ENCODE assay signal across 1 cellular context in the genomic region with DNA sequence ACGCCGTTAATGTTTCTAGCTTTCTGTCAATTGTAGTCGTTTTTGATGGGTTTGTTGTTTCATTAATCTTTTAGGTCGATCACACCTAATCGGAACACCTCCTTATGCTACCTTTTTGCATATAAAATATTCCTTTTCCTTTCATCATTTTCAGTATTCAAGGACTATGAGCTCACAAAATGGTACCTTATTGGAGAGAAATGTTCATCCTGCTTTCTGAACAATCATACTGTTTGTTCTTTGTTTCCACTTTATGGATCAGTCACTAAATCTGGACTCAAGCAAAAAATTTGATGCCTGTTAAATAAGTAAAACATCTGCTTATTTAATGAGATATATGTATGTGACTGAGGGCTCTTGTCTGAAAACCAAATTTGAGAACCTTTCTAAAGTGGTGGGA.
TF ChIP-seq lines count a peak whose summit lies in the region.

No MANE protein-coding gene starts in this region.

TF ChIP-seq in GM23338, 12 proteins besides CTCF, POLR2A, EP300 and RAD21 (continued from another document):
- TF ChIP-seq, protein P1, sequence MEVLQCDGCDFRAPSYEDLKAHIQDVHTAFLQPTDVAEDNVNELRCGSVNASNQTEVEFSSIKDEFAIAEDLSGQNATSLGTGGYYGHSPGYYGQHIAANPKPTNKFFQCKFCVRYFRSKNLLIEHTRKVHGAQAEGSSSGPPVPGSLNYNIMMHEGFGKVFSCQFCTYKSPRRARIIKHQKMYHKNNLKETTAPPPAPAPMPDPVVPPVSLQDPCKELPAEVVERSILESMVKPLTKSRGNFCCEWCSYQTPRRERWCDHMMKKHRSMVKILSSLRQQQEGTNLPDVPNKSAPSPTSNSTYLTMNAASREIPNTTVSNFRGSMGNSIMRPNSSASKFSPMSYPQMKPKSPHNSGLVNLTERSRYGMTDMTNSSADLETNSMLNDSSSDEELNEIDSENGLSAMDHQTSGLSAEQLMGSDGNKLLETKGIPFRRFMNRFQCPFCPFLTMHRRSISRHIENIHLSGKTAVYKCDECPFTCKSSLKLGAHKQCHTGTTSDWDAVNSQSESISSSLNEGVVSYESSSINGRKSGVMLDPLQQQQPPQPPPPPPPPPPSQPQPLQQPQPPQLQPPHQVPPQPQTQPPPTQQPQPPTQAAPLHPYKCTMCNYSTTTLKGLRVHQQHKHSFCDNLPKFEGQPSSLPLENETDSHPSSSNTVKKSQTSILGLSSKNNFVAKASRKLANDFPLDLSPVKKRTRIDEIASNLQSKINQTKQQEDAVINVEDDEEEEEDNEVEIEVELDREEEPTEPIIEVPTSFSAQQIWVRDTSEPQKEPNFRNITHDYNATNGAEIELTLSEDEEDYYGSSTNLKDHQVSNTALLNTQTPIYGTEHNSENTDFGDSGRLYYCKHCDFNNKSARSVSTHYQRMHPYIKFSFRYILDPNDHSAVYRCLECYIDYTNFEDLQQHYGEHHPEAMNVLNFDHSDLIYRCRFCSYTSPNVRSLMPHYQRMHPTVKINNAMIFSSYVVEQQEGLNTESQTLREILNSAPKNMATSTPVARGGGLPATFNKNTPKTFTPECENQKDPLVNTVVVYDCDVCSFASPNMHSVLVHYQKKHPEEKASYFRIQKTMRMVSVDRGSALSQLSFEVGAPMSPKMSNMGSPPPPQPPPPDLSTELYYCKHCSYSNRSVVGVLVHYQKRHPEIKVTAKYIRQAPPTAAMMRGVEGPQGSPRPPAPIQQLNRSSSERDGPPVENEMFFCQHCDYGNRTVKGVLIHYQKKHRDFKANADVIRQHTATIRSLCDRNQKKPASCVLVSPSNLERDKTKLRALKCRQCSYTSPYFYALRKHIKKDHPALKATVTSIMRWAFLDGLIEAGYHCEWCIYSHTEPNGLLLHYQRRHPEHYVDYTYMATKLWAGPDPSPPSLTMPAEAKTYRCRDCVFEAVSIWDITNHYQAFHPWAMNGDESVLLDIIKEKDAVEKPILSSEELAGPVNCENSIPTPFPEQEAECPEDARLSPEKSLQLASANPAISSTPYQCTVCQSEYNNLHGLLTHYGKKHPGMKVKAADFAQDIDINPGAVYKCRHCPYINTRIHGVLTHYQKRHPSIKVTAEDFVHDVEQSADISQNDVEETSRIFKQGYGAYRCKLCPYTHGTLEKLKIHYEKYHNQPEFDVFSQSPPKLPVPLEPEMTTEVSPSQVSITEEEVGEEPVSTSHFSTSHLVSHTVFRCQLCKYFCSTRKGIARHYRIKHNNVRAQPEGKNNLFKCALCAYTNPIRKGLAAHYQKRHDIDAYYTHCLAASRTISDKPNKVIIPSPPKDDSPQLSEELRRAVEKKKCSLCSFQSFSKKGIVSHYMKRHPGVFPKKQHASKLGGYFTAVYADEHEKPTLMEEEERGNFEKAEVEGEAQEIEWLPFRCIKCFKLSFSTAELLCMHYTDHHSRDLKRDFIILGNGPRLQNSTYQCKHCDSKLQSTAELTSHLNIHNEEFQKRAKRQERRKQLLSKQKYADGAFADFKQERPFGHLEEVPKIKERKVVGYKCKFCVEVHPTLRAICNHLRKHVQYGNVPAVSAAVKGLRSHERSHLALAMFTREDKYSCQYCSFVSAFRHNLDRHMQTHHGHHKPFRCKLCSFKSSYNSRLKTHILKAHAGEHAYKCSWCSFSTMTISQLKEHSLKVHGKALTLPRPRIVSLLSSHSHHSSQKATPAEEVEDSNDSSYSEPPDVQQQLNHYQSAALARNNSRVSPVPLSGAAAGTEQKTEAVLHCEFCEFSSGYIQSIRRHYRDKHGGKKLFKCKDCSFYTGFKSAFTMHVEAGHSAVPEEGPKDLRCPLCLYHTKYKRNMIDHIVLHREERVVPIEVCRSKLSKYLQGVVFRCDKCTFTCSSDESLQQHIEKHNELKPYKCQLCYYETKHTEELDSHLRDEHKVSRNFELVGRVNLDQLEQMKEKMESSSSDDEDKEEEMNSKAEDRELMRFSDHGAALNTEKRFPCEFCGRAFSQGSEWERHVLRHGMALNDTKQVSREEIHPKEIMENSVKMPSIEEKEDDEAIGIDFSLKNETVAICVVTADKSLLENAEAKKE (CRISPR knock-in tag; IDR thresholded peaks at IDR 0.05) = no peak
- TF ChIP-seq POLR2AphosphoS5 (IDR thresholded peaks at IDR 0.05; ENCODE audit: low read depth) = no peak
- no peak for TF ChIP-seq REST (IDR thresholded peaks at IDR 0.05; ENCODE audit: unreplicated experiment)
- TF ChIP-seq EZH2 (IDR thresholded peaks at IDR 0.05; ENCODE audit: low read depth, unreplicated experiment) = no peak
- no peak for TF ChIP-seq JUNB (IDR thresholded peaks at IDR 0.05; ENCODE audit: unreplicated experiment)
- TF ChIP-seq ZNF331 (CRISPR knock-in tag; IDR thresholded peaks at IDR 0.05; ENCODE audit: low read depth) = no peak
TF ChIP-seq in GM23338: peak in this region for 0.
